ENCODE assay signal across 9 cellular contexts in genomic region chr4:75544220-75544619, GRCh38. TPM values are rescaled to one million over a fixed set of nuclear protein-coding genes. Genes with fewer than 3 reads are reported as not detected.
"Had no signal": no experiment of that assay in that cellular context is flagged by ENCODE, and none has a peak within 500 bp of the region (broad histone marks: within the 10 kb centered on the region; RNA-seq: fewer than 3 reads in every experiment).

No MANE protein-coding gene starts in this region.

RNA-seq across cellular contexts. Expression of gene ODAPH, which starts 11.6 kb away (rescaled TPM):
- total RNA-seq: activated CD4-positive, alpha-beta T cell treated with anti-CD3 and anti-CD28 coated beads for 36 hours; activated CD8-positive, alpha-beta T cell treated with anti-CD3 and anti-CD28 coated beads, Interleukin-2, amount 10 ng/mL, durations not matched to agents 7 days and 5 days; activated naive CD4-positive, alpha-beta T cell treated with anti-CD3 and anti-CD28 coated beads for 36 hours; activated naive CD4-positive, alpha-beta T cell treated with anti-CD3 and anti-CD28 coated beads, Interleukin-2, amount 50 U/mL, for 72 hours; adrenal gland; NCI-H460; RPMI7951; SJSA1; WTC11 had no signal
